ENCODE assay signal across 35 cellular contexts in genomic region chr1:241721011-241721410, GRCh38.
"Had no signal": no experiment of that assay in that cellular context is flagged by ENCODE, and none has a peak within 500 bp of the region (broad histone marks: within the 10 kb centered on the region; RNA-seq: fewer than 3 reads in every experiment).

No MANE protein-coding gene starts in this region.

- DNase-seq: Karpas-422, Kasumi-1, MG63, MM.1S, MV-4-11, NCI-H1048, NCI-H1092, NCI-H1092 treated with DMSO at 0.1 percent for 48 hours, NCI-H1105, NCI-H1105 treated with DMSO at 0.1 percent for 48 hours, NCI-H1417, NCI-H1417 treated with DMSO at 0.1 percent for 48 hours, NCI-H1436, NCI-H1436 treated with DMSO at 0.1 percent for 48 hours, NCI-H146, NCI-H1694, NCI-H1694 treated with DMSO at 0.1 percent for 48 hours, NCI-H187, NCI-H187 treated with DMSO at 0.1 percent for 48 hours, NCI-H1930, NCI-H2029, NCI-H2029 treated with DMSO at 0.1 percent for 48 hours, NCI-H2081, NCI-H2081 treated with DMSO at 0.1 percent for 48 hours, NCI-H2107, NCI-H2171, NCI-H2171 treated with DMSO at 0.1 percent for 48 hours, NCI-H2227 treated with DMSO at 0.1 percent for 48 hours, NCI-H226, NCI-H345, NCI-H446, NCI-H446 treated with DMSO at 0.1 percent for 48 hours, NCI-H510A, NCI-H510A treated with DMSO at 0.1 percent for 48 hours, NCI-H524 had no signal

- H3K9me3 ChIP-seq: MG63 had no signal

- H3K4me3 ChIP-seq: MG63 had no signal

- H3K27me3 ChIP-seq: MG63 had no signal

- H3K36me3 ChIP-seq: MG63 had no signal
